In the genomic region with DNA sequence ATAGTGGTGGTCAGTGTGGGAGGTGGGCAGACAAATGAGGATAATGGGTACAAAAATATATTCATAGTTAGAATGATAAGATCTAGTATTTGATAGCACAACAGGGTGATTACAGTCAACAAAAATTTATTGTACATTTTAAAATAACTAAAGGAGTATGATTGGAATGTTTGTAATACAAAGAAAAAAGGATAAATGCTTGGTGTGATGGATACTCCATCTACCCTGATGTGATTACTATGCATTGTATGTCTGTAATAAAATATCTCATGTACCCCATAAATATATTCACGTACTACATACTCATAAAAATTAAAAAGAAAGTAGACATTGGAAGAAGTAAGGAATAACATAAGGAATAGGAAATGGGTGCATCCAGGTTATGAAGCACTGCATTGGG, we compare ENCODE assay signal across 19 cellular contexts.
"Had no signal": no experiment of that assay in that cellular context is flagged by ENCODE, and none has a peak within 500 bp of the region (broad histone marks: within the 10 kb centered on the region; RNA-seq: fewer than 3 reads in every experiment).

No MANE protein-coding gene starts in this region.

- H3K36me3 ChIP-seq: ovary, prostate gland had no signal

- DNase-seq: activated B cell treated with CpG ODN at 0.5 μM for 24 hours; activated CD4-positive, alpha-beta memory T cell treated with anti-CD3 and anti-CD28 coated beads for 36 hours; activated CD4-positive, alpha-beta T cell treated with anti-CD3 and anti-CD28 coated beads for 4 hours; activated naive CD4-positive, alpha-beta T cell treated with anti-CD3 and anti-CD28 coated beads, Interleukin-2, amount 10 ng/mL, durations not matched to agents 7 days and 5 days; effector CD8-positive, alpha-beta T cell; erythroblast; foreskin fibroblast; left lung; naive thymus-derived CD8-positive, alpha-beta T cell; ovary; stimulated activated CD4-positive, alpha-beta T cell treated with anti-CD3 and anti-CD28 coated beads, Interleukin-15, amount 100 ng/mL, for 24 hours; T1000; testis; upper lobe of right lung had no signal

- H3K27me3 Mint-ChIP-seq: activated B cell treated with CpG ODN at 0.5 μM for 24 hours; activated CD4-positive, alpha-beta memory T cell treated with anti-CD3 and anti-CD28 coated beads for 36 hours; activated naive CD4-positive, alpha-beta T cell treated with anti-CD3 and anti-CD28 coated beads, Interleukin-2, amount 10 ng/mL, durations not matched to agents 7 days and 5 days; dendritic cell treated with granulocyte-macrophage colony-stimulating factor and Interleukin-4, amounts not matched to agents 40 ng/mL and 50 ng/mL, for 4 days; naive thymus-derived CD8-positive, alpha-beta T cell; stimulated activated memory B cell treated with anti-CD40 and anti-IgM and Interleukin-4, amounts not matched to agents 10 μg/mL and 1 μg/mL and 100 μg/mL, for 72 hours had no signal

- H3K4me3 ChIP-seq: left lung, ovary, prostate gland, smooth muscle cell, stomach, testis, upper lobe of right lung had no signal

- H3K27ac ChIP-seq: left lung, ovary, prostate gland, testis, upper lobe of right lung had no signal

- H3K9me3 ChIP-seq: ovary, prostate gland, testis had no signal

- ATAC-seq: naive thymus-derived CD8-positive, alpha-beta T cell; stimulated activated memory B cell treated with anti-CD40 and anti-IgM and Interleukin-4, amounts not matched to agents 10 μg/mL and 1 μg/mL and 100 μg/mL, for 72 hours had no signal

- H3K27me3 ChIP-seq: left lung, ovary, stomach, testis, upper lobe of right lung had no signal

- H3K27ac Mint-ChIP-seq: activated B cell treated with CpG ODN at 0.5 μM for 24 hours; activated CD4-positive, alpha-beta memory T cell treated with anti-CD3 and anti-CD28 coated beads for 36 hours; activated naive CD4-positive, alpha-beta T cell treated with anti-CD3 and anti-CD28 coated beads, Interleukin-2, amount 10 ng/mL, durations not matched to agents 7 days and 5 days; dendritic cell treated with granulocyte-macrophage colony-stimulating factor and Interleukin-4, amounts not matched to agents 40 ng/mL and 50 ng/mL, for 4 days; stimulated activated memory B cell treated with anti-CD40 and anti-IgM and Interleukin-4, amounts not matched to agents 10 μg/mL and 1 μg/mL and 100 μg/mL, for 72 hours had no signal

- H3K4me1 ChIP-seq: left lung, prostate gland, testis, upper lobe of right lung had no signal

- H3K4me1 Mint-ChIP-seq: activated B cell treated with CpG ODN at 0.5 μM for 24 hours; activated naive CD4-positive, alpha-beta T cell treated with anti-CD3 and anti-CD28 coated beads, Interleukin-2, amount 10 ng/mL, durations not matched to agents 7 days and 5 days; stimulated activated memory B cell treated with anti-CD40 and anti-IgM and Interleukin-4, amounts not matched to agents 10 μg/mL and 1 μg/mL and 100 μg/mL, for 72 hours had no signal

- H3K4me3 Mint-ChIP-seq: activated B cell treated with CpG ODN at 0.5 μM for 24 hours; activated CD4-positive, alpha-beta memory T cell treated with anti-CD3 and anti-CD28 coated beads for 36 hours; activated naive CD4-positive, alpha-beta T cell treated with anti-CD3 and anti-CD28 coated beads, Interleukin-2, amount 10 ng/mL, durations not matched to agents 7 days and 5 days; dendritic cell treated with granulocyte-macrophage colony-stimulating factor and Interleukin-4, amounts not matched to agents 40 ng/mL and 50 ng/mL, for 4 days; naive thymus-derived CD8-positive, alpha-beta T cell; stimulated activated memory B cell treated with anti-CD40 and anti-IgM and Interleukin-4, amounts not matched to agents 10 μg/mL and 1 μg/mL and 100 μg/mL, for 72 hours had no signal
